8 cellular contexts compared by ENCODE assay signal in genomic region chr6:158799051-158799792, GRCh38. TPM values are rescaled to one million over a fixed set of nuclear protein-coding genes. Genes with fewer than 3 reads are reported as not detected.
DNase-seq lines count a peak whose midpoint lies in the region; ATAC-seq, FAIRE-seq and TF ChIP-seq lines count a peak whose summit lies in the region.

No MANE protein-coding gene starts in this region.

- POLR2A ChIA-PET in HEK293 (lab: Yijun Ruan, JAX) (interaction anchor here (0.5 to 1.3 kb wide), 8 partner anchors 9 to 246 kb away, joined by 3 to 10 read pairs (median 4); partner anchors contain the start of genes DYNLT1 and EZR), PC-9 (lab: Charles Lee; ENCODE audit: unreplicated experiment) (interaction anchor here (0.7 kb wide), 1 partner anchor 33 kb away, joined by 5 read pairs; no protein-coding TSS in a partner anchor), endothelial cell of umbilical vein (lab: Charles Lee) (no interaction called here)

- H3K27me3 Mint-ChIP-seq in natural killer cell treated with Interleukin-12 subunit alpha and Interleukin-12 subunit beta and Interleukin-15 and Interleukin-18, amount 100 ng/mL, for 72 hours = no peaks in the 10 kb centered on the region

- peak overlapping the region; percentile 75 for H3K27ac ChIP-seq in 22Rv1
- peak overlapping the region; percentile 74 for H3K27ac ChIP-seq in HEK293 (ENCODE audit: extremely low read depth, low read depth, low read length)
- peak overlapping the region; percentile 65 for H3K27ac ChIP-seq in PC-9
- H3K27ac ChIP-seq in endothelial cell of umbilical vein (ENCODE audit: insufficient read depth, low read depth, low read length) = no peak overlapping the region

- H3K9ac ChIP-seq in endothelial cell of umbilical vein (replicated peaks; ENCODE audit: extremely low read depth, insufficient read depth, low read length) = no peak overlapping the region

- dilution Hi-C loops in endothelial cell of umbilical vein (cut with MboI; ENCODE audit: extremely low pct_ligation_motif_present, low sequenced_read_pairs) = no loop called here

- H3K4me1 Mint-ChIP-seq in natural killer cell treated with Interleukin-12 subunit alpha and Interleukin-12 subunit beta and Interleukin-15 and Interleukin-18, amount 100 ng/mL, for 72 hours (ENCODE audit: low read depth in 2 of 2) = peaks cover 58 to 63% of the 10 kb centered on the region in 2 donors

- CTCF ChIA-PET in HEK293 (lab: Yijun Ruan, JAX) (interaction anchor here (0.6 to 2.0 kb wide), 8 partner anchors 13 to 1080 kb away, joined by 3 to 5 read pairs (median 3); no protein-coding TSS in a partner anchor), PC-9 (lab: Charles Lee) (no interaction called here), endothelial cell of umbilical vein (lab: Charles Lee) (interaction anchor here (0.9 to 2.4 kb wide), 11 partner anchors 10 to 173 kb away, joined by 3 to 9 read pairs (median 3); partner anchors contain the start of gene EZR)

- H2AFZ ChIP-seq in PC-9 (no peak overlapping the region), endothelial cell of umbilical vein (ENCODE audit: low read depth, low read length) (no peak overlapping the region)

- no peaks in the 10 kb centered on the region for H3K9me3 Mint-ChIP-seq in natural killer cell treated with Interleukin-12 subunit alpha and Interleukin-12 subunit beta and Interleukin-15 and Interleukin-18, amount 100 ng/mL, for 72 hours

- peak; percentile 84 for FAIRE-seq in endothelial cell of umbilical vein (lab: Jason Lieb, UNC)

- TF ChIP-seq CTCF in 22Rv1 (IDR thresholded peaks at IDR 0.05) (peak; percentile 65), HEK293 (tag by site-specific recombination; IDR thresholded peaks at IDR 0.05) (no peak), PC-9 (conservative IDR thresholded peaks at IDR 0.05) (no peak), endothelial cell of umbilical vein (IDR thresholded peaks at IDR 0.05; ENCODE audit: extremely low read depth in 1 of 2, insufficient read depth in 1 of 2, low read depth in 1 of 2, low read length in 2 of 2) (peak; percentile 17 to 28)

- H3K27me3 ChIP-seq in PC-9 (ENCODE audit: insufficient read depth, low read depth) (no peaks in the 10 kb centered on the region), endothelial cell of umbilical vein (ENCODE audit: control insufficient read depth in 2 of 2, insufficient read depth in 2 of 2, low read length in 2 of 2) (no peaks in the 10 kb centered on the region)

- H4K20me1 ChIP-seq in PC-9 (ENCODE audit: insufficient read depth) (peaks cover 97% of the 10 kb centered on the region), endothelial cell of umbilical vein (replicated peaks; ENCODE audit: control insufficient read depth, extremely low read depth, insufficient read depth, low read length) (peaks cover 6% of the 10 kb centered on the region)

- no peaks in the 10 kb centered on the region for H3K9me1 ChIP-seq in endothelial cell of umbilical vein (replicated peaks; ENCODE audit: control insufficient read depth, extremely low read depth, insufficient read depth, low read length)

- no peak for ATAC-seq in natural killer cell treated with Interleukin-12 subunit alpha and Interleukin-12 subunit beta and Interleukin-15 and Interleukin-18, amount 100 ng/mL, for 72 hours
- no peak for ATAC-seq in GM19324 (IDR thresholded peaks at IDR 0.05; ENCODE audit: low FRiP score, unreplicated experiment)

- peak overlapping the region; percentile 0 for H3K4me3 Mint-ChIP-seq in natural killer cell treated with Interleukin-12 subunit alpha and Interleukin-12 subunit beta and Interleukin-15 and Interleukin-18, amount 100 ng/mL, for 72 hours

- H3K4me2 ChIP-seq in PC-9 (peak overlapping the region; percentile 70), endothelial cell of umbilical vein (ENCODE audit: insufficient read depth, low read length) (peak overlapping the region; percentile 4)

- TF ChIP-seq POLR2A in endothelial cell of umbilical vein (IDR thresholded peaks at IDR 0.05; ENCODE audit: low read depth, low read length) = no peak

- BruUV-seq in PC-9 (replicated peaks; lab: Mats Ljungman, UMichigan) (no TSS peak), endothelial cell of umbilical vein (replicated peaks; lab: Mats Ljungman, UMichigan) (no TSS peak)

- H3F3A ChIP-seq in PC-9 (ENCODE audit: insufficient read depth, low read depth) = peaks cover 97% of the 10 kb centered on the region

- H3K27ac Mint-ChIP-seq in natural killer cell treated with Interleukin-12 subunit alpha and Interleukin-12 subunit beta and Interleukin-15 and Interleukin-18, amount 100 ng/mL, for 72 hours = peak overlapping the region; percentile 25 to 68

- no peak for DNase-seq in PC-9
- peak; percentile 85 for DNase-seq in endothelial cell of umbilical vein (ENCODE audit: low read depth, low spot score)
- no peak for DNase-seq in natural killer cell treated with Interleukin-12 subunit alpha and Interleukin-12 subunit beta and Interleukin-15 and Interleukin-18, amount 100 ng/mL, for 72 hours (ENCODE audit: low spot score)
- no peak for DNase-seq in foreskin melanocyte
- no peak for DNase-seq in posterior vena cava (ENCODE audit: low spot score)

- peaks cover 34% of the 10 kb centered on the region for H3K4me1 ChIP-seq in HEK293 (ENCODE audit: control insufficient read depth, insufficient read depth, low read length)
- H3K4me1 ChIP-seq in PC-9 (replicated peaks; ENCODE audit: insufficient read depth) = peaks cover 97% of the 10 kb centered on the region
- H3K4me1 ChIP-seq in endothelial cell of umbilical vein (ENCODE audit: control insufficient read depth, extremely low read depth, insufficient read depth, low read length) = peaks cover 28% of the 10 kb centered on the region

- H3K9me2 ChIP-seq in PC-9 (ENCODE audit: insufficient read depth) = no peaks in the 10 kb centered on the region

- peaks cover 98% of the 10 kb centered on the region for H3K79me2 ChIP-seq in PC-9 (ENCODE audit: low read depth)
- H3K79me2 ChIP-seq in endothelial cell of umbilical vein (ENCODE audit: control insufficient read depth, insufficient read depth, low read length) = peaks cover 97% of the 10 kb centered on the region

- H3K9me3 ChIP-seq in HEK293 (ENCODE audit: control insufficient read depth, insufficient read depth, low read depth, low read length) (no peaks in the 10 kb centered on the region), PC-9 (ENCODE audit: insufficient read depth, low read depth) (no peaks in the 10 kb centered on the region), endothelial cell of umbilical vein (replicated peaks; ENCODE audit: control insufficient read depth, insufficient read depth, low read length) (no peaks in the 10 kb centered on the region)

- intact Hi-C loops in PC-9 (cut with micrococcal nuclease; ENCODE audit: unreplicated experiment) = no loop called here
- intact Hi-C loops in endothelial cell of umbilical vein (cut with micrococcal nuclease) = loop anchor here (2.0 kb wide), 1 partner anchor 18 kb away; no protein-coding TSS in a partner anchor
- intact Hi-C loops in posterior vena cava (cut with DNase I) = no loop called here

- H3K36me3 ChIP-seq in HEK293 (ENCODE audit: control insufficient read depth in 2 of 2, insufficient read depth in 1 of 2, low read length in 2 of 2) = peaks cover 0 to 4% of the 10 kb centered on the region in 2 experiments; a peak in 1 of 3 replicates
- H3K36me3 ChIP-seq in PC-9 (ENCODE audit: low read depth) = peaks cover 83% of the 10 kb centered on the region
- no peaks in the 10 kb centered on the region for H3K36me3 ChIP-seq in endothelial cell of umbilical vein (ENCODE audit: control insufficient read depth in 2 of 2, extremely low read depth in 1 of 2, insufficient read depth in 2 of 2, low read length in 2 of 2)

- H3K36me3 Mint-ChIP-seq in natural killer cell treated with Interleukin-12 subunit alpha and Interleukin-12 subunit beta and Interleukin-15 and Interleukin-18, amount 100 ng/mL, for 72 hours = no peaks in the 10 kb centered on the region

- no peak overlapping the region for H3K4me3 ChIP-seq in HEK293 (ENCODE audit: low read depth, low read length)
- 0 out of 2 replicates have a peak overlapping the region, but pooled peaks have one; percentile 2 for H3K4me3 ChIP-seq in PC-9
- no peak overlapping the region for H3K4me3 ChIP-seq in endothelial cell of umbilical vein (replicated peaks in 1 of 3; ENCODE audit: insufficient read depth in 1 of 3, low read depth in 1 of 3, low read length in 3 of 3)

TF ChIP-seq in HEK293, 187 proteins besides CTCF, POLR2A, EP300 and RAD21 (continues in another document):
- TF ChIP-seq ZFP37 (tag by site-specific recombination; IDR thresholded peaks at IDR 0.05) (no peak), ZNF488 (tag by site-specific recombination; IDR thresholded peaks at IDR 0.05) (no peak)

TF ChIP-seq in endothelial cell of umbilical vein, 7 proteins besides CTCF, POLR2A, EP300 and RAD21:
- TF ChIP-seq FOS (IDR thresholded peaks at IDR 0.05; ENCODE audit: borderline replicate concordance, insufficient read depth, low read length) = peak; percentile 19
- no peak for TF ChIP-seq GATA2 (IDR thresholded peaks at IDR 0.05; ENCODE audit: insufficient read depth, insufficient read length, low read depth, low read length)
- no peak for TF ChIP-seq MYC (IDR thresholded peaks at IDR 0.05; ENCODE audit: low read depth, low read length)
- TF ChIP-seq JUN (IDR thresholded peaks at IDR 0.05; ENCODE audit: borderline replicate concordance, insufficient read depth, insufficient read length, low read depth) = no peak
- TF ChIP-seq EZH2 (IDR thresholded peaks at IDR 0.05; ENCODE audit: borderline replicate concordance, low read depth, low read length, severe bottlenecking) = no peak
- no peak for TF ChIP-seq MAX (IDR thresholded peaks at IDR 0.05; ENCODE audit: insufficient read depth, insufficient read length)
- peak; percentile 15 for TF ChIP-seq POLR2AphosphoS5 (IDR thresholded peaks at IDR 0.05; ENCODE audit: insufficient read depth, low read depth, low read length)

RNA-seq across cellular contexts. Expression of gene EZR, which starts 19.9 kb away (rescaled TPM):
- total RNA-seq in PC-9 (2021) = 231 and 240 TPM in 2 replicates
- 105 and 108 TPM in 2 replicates for total RNA-seq in endothelial cell of umbilical vein
- polyA plus RNA-seq in endothelial cell of umbilical vein = 54.5 and 58.5 TPM in 2 replicates
- polyA plus RNA-seq in endothelial cell of umbilical vein (2011; cell fraction: cytosol; rRNA removed) = 61.7 and 70.4 TPM in 2 replicates
- polyA plus RNA-seq in endothelial cell of umbilical vein (2011; cell fraction: nucleus; rRNA removed) = 99.6 and 120 TPM in 2 replicates
- 76.0 and 97.3 TPM in 2 replicates for polyA plus RNA-seq in endothelial cell of umbilical vein (2012)
- polyA minus RNA-seq in endothelial cell of umbilical vein = 61.0 and 62.0 TPM in 2 replicates
- polyA minus RNA-seq in endothelial cell of umbilical vein (2011; cell fraction: cytosol; rRNA and poly(A)+ RNA removed) = 42.7 TPM
- 26.8 and 29.3 TPM in 2 replicates for polyA minus RNA-seq in endothelial cell of umbilical vein (2011; cell fraction: nucleus; rRNA and poly(A)+ RNA removed)
- 100 to 1,000 TPM in 1 of 2 donors, 10 to 100 TPM in 1; 71.0 to 135 TPM for total RNA-seq in natural killer cell treated with Interleukin-12 subunit alpha and Interleukin-12 subunit beta and Interleukin-15 and Interleukin-18, amount 100 ng/mL, for 72 hours
- 10 to 100 TPM; 65.1 to 71.7 TPM for total RNA-seq in posterior vena cava

Comparison
In these comparisons a context has a peak if more than half of its experiments do, and no peak if none do; other contexts are left out.
1. CTCF ChIP-seq: peak in 22Rv1 (single experiment) and endothelial cell of umbilical vein (2 of 2); none in HEK293 (single experiment) and PC-9 (single experiment).